In the genomic region with DNA sequence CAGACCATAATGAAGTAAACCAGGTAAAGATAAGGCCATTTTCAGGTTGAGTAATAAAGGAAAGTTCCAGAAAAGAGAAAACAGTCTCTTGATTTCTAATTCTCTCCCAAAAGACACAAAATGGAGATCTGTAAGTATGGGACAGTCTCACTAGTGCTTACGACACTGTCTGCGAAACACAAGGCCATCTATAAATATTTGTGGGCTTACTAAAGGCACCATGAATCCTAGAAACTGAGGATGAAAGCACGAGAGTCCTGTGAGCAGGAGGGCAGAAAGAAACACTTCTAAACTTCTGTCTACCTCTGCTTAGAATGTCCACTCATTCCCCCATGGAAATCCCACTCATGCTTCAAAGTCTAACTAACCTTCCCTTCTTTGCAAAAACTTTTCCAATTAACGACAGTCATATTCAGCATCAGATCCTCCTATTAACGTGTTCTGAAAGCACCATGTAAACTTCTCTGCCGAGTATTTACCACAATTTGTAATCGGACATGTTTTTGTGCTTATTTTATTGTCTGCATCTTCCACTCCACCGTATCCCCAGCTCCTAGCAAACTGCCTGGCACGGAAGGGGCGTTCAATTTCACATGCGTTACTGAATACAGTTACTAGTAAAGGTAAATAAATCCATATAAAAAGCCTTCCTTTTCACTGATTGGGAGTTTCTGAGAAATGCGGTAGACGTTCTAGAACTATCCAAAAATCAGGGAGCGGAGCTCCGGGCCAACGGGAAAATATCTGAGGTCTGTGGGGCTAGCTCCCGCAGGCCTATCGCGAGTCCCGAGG, we compare ENCODE assay signal across 8 cellular contexts. TPM values are rescaled to one million over a fixed set of nuclear protein-coding genes. Genes with fewer than 3 reads are reported as not detected.
DNase-seq lines count a peak whose midpoint lies in the region; ATAC-seq, FAIRE-seq and TF ChIP-seq lines count a peak whose summit lies in the region.

No MANE protein-coding gene starts in this region.

- H3K79me2 ChIP-seq in keratinocyte (ENCODE audit: control insufficient read depth, insufficient read depth, low read length) = peaks cover 21% of the 10 kb centered on the region

- H3K27me3 Mint-ChIP-seq in activated CD4-positive, alpha-beta T cell treated with anti-CD3 and anti-CD28 coated beads, Interleukin-2, amount 10 ng/mL, durations not matched to agents 7 days and 5 days = no peaks in the 10 kb centered on the region

- peaks cover 19% of the 10 kb centered on the region for H3K4me1 Mint-ChIP-seq in activated CD4-positive, alpha-beta T cell treated with anti-CD3 and anti-CD28 coated beads, Interleukin-2, amount 10 ng/mL, durations not matched to agents 7 days and 5 days

- H3K4me2 ChIP-seq in keratinocyte (ENCODE audit: control insufficient read depth, extremely low read depth, insufficient read depth, low read depth, low read length) = peak overlapping the region; percentile 64

- no peaks in the 10 kb centered on the region for H3K36me3 ChIP-seq in keratinocyte (ENCODE audit: control insufficient read depth in 2 of 2, extremely low read depth in 1 of 2, insufficient read depth in 2 of 2, low read length in 2 of 2)
- H3K36me3 ChIP-seq in urinary bladder (ENCODE audit: insufficient read depth) = no peaks in the 10 kb centered on the region

- CTCF ChIA-PET in activated CD4-positive, alpha-beta T cell treated with anti-CD3 and anti-CD28 coated beads, Interleukin-2, amount 10 ng/mL, durations not matched to agents 7 days and 5 days (lab: Charles Lee) = no interaction called here

- dilution Hi-C loops in keratinocyte (cut with MboI; ENCODE audit: extremely low pct_ligation_motif_present, low sequenced_read_pairs) = no loop called here

- H3K9ac ChIP-seq in keratinocyte (ENCODE audit: control insufficient read depth, extremely low read depth, insufficient read depth, low read length) = peak overlapping the region; percentile 77

- POLR2A ChIA-PET in activated CD4-positive, alpha-beta T cell treated with anti-CD3 and anti-CD28 coated beads, Interleukin-2, amount 10 ng/mL, durations not matched to agents 7 days and 5 days (lab: Charles Lee) = no interaction called here

- no peak overlapping the region for H3K27ac Mint-ChIP-seq in activated CD4-positive, alpha-beta T cell treated with anti-CD3 and anti-CD28 coated beads, Interleukin-2, amount 10 ng/mL, durations not matched to agents 7 days and 5 days

- peak overlapping the region; percentile 1 for H2AFZ ChIP-seq in keratinocyte (ENCODE audit: control insufficient read depth, low read length)

- no peak for TF ChIP-seq CTCF in HFF-Myc (IDR thresholded peaks at IDR 0.05; ENCODE audit: low read depth, low read length, missing control alignments)
- TF ChIP-seq CTCF in VCaP (conservative IDR thresholded peaks at IDR 0.05) = no peak
- TF ChIP-seq CTCF in keratinocyte (optimal IDR thresholded peaks at IDR 0.05 in 1 of 3, IDR thresholded peaks at IDR 0.05 in 1 of 3, conservative IDR thresholded peaks at IDR 0.05 in 1 of 3; ENCODE audit: extremely low read depth in 1 of 3, insufficient read depth in 2 of 3, low read length in 3 of 3) = no peak

- no peaks in the 10 kb centered on the region for H3K9me3 Mint-ChIP-seq in activated CD4-positive, alpha-beta T cell treated with anti-CD3 and anti-CD28 coated beads, Interleukin-2, amount 10 ng/mL, durations not matched to agents 7 days and 5 days

- H3K9me3 ChIP-seq in keratinocyte (ENCODE audit: control insufficient read depth, low read depth, low read length) = no peaks in the 10 kb centered on the region

- H3K27ac ChIP-seq in VCaP = peak overlapping the region; percentile 66
- H3K27ac ChIP-seq in keratinocyte (ENCODE audit: control insufficient read depth, insufficient read depth, low read length) = peak overlapping the region; percentile 86
- H3K27ac ChIP-seq in urinary bladder (ENCODE audit: low read depth) = peak overlapping the region; percentile 83

- no peak for ATAC-seq in HG03442 (IDR thresholded peaks at IDR 0.05; ENCODE audit: unreplicated experiment)
- no peak for ATAC-seq in HG02588 (IDR thresholded peaks at IDR 0.05; ENCODE audit: unreplicated experiment)

- H3K4me1 ChIP-seq in keratinocyte (ENCODE audit: control insufficient read depth, extremely low read depth, insufficient read depth, low read length) = peaks cover 2% of the 10 kb centered on the region
- H3K4me1 ChIP-seq in urinary bladder (ENCODE audit: insufficient read depth) = no peaks in the 10 kb centered on the region

- H3K4me3 Mint-ChIP-seq in activated CD4-positive, alpha-beta T cell treated with anti-CD3 and anti-CD28 coated beads, Interleukin-2, amount 10 ng/mL, durations not matched to agents 7 days and 5 days = no peak overlapping the region

- DNase-seq in DMS53 treated with DMSO at 0.1 percent for 48 hours (lab: John Stamatoyannopoulos, UW; ENCODE audit: unreplicated experiment) (peak; percentile 16), HFF-Myc (ENCODE audit: extremely low read depth, low read depth) (no peak), keratinocyte (ENCODE audit: low read depth, low spot score) (no peak)
- DNase-seq in activated CD4-positive, alpha-beta T cell treated with anti-CD3 and anti-CD28 coated beads, Interleukin-2, amount 10 ng/mL, durations not matched to agents 7 days and 5 days = no peak

- FAIRE-seq in keratinocyte (lab: Jason Lieb, UNC) = peak; percentile 36

- no peaks in the 10 kb centered on the region for H3K27me3 ChIP-seq in keratinocyte (ENCODE audit: control insufficient read depth, extremely low read depth, insufficient read depth, low read length)

- H3K4me3 ChIP-seq in HFF-Myc (replicated peaks; ENCODE audit: low read depth, low read length) (peak overlapping the region; percentile 68), keratinocyte (ENCODE audit: control insufficient read depth in 2 of 3, extremely low read depth in 1 of 3, insufficient read depth in 2 of 3, low read depth in 1 of 3, low read length in 3 of 3) (peak overlapping the region; percentile 31 to 80 (median 57)), urinary bladder (ENCODE audit: low read depth, low read length) (peak overlapping the region; percentile 67)

- H3K9me1 ChIP-seq in keratinocyte (ENCODE audit: control insufficient read depth, extremely low read depth, insufficient read depth, low read length) = no peaks in the 10 kb centered on the region

- no peaks in the 10 kb centered on the region for H4K20me1 ChIP-seq in keratinocyte (ENCODE audit: control insufficient read depth, extremely low read depth, insufficient read depth, low read length)

- WGBS in urinary bladder = under 1% methylated on average over 20 of the region's 20 CpGs

- H3K36me3 Mint-ChIP-seq in activated CD4-positive, alpha-beta T cell treated with anti-CD3 and anti-CD28 coated beads, Interleukin-2, amount 10 ng/mL, durations not matched to agents 7 days and 5 days (ENCODE audit: low read depth) = no peaks in the 10 kb centered on the region

RNA-seq across cellular contexts. Expression of a gene that starts 0.7 kb away (rescaled TPM):
- polyA plus RNA-seq in keratinocyte (65.3 to 89.3 TPM (median 70.2 TPM) in 3 replicates), urinary bladder (46.8 TPM)
- 35.5 TPM for polyA plus RNA-seq in keratinocyte (2011; ENCODE audit: low read depth)
- 67.9 and 113 TPM in 2 replicates for polyA plus RNA-seq in keratinocyte (2011; cell fraction: cytosol; rRNA removed)
- polyA plus RNA-seq in keratinocyte (2011; cell fraction: nucleus; rRNA removed) = 44.0 and 54.7 TPM in 2 replicates
- polyA plus RNA-seq in keratinocyte (2012; ENCODE audit: low replicate concordance) = 44.6 and 50.6 TPM in 2 replicates
- polyA minus RNA-seq in keratinocyte = 9.6 to 37.8 TPM (median 21.8 TPM) in 3 replicates
- polyA minus RNA-seq in keratinocyte (2011; cell fraction: cytosol; rRNA and poly(A)+ RNA removed) = 22.4 TPM
- polyA minus RNA-seq in keratinocyte (2011; cell fraction: nucleus; rRNA and poly(A)+ RNA removed) = 6.1 and 15.6 TPM in 2 replicates
- 69.0 TPM for total RNA-seq in urinary bladder
- 10 to 100 TPM; 32.9 to 33.7 TPM for total RNA-seq in activated CD4-positive, alpha-beta T cell treated with anti-CD3 and anti-CD28 coated beads, Interleukin-2, amount 10 ng/mL, durations not matched to agents 7 days and 5 days

RNA-seq across cellular contexts. Expression of a gene that starts 0.9 kb away (rescaled TPM):
- 14.5 to 19.3 TPM (median 16.5 TPM) in 3 replicates for polyA plus RNA-seq in keratinocyte
- polyA plus RNA-seq in keratinocyte (2011; ENCODE audit: low read depth) = 6.6 TPM
- polyA plus RNA-seq in keratinocyte (2011; cell fraction: cytosol; rRNA removed) = 14.3 and 27.2 TPM in 2 replicates
- polyA plus RNA-seq in keratinocyte (2011; cell fraction: nucleus; rRNA removed) = 18.9 and 19.9 TPM in 2 replicates
- polyA plus RNA-seq in keratinocyte (2012; ENCODE audit: low replicate concordance) = 9.9 and 12.3 TPM in 2 replicates
- polyA minus RNA-seq in keratinocyte = 6.6 to 14.4 TPM (median 10.0 TPM) in 3 replicates
- polyA minus RNA-seq in keratinocyte (2011; cell fraction: cytosol; rRNA and poly(A)+ RNA removed) = 5.4 TPM
- polyA minus RNA-seq in keratinocyte (2011; cell fraction: nucleus; rRNA and poly(A)+ RNA removed) = 7.2 and 11.5 TPM in 2 replicates
- total RNA-seq in urinary bladder = 9.5 TPM
- 8.6 TPM for polyA plus RNA-seq in urinary bladder
- total RNA-seq in activated CD4-positive, alpha-beta T cell treated with anti-CD3 and anti-CD28 coated beads, Interleukin-2, amount 10 ng/mL, durations not matched to agents 7 days and 5 days = 10 to 100 TPM; 11.1 to 12.0 TPM

RNA-seq across cellular contexts. Expression of a gene that starts 45.8 kb away (rescaled TPM):
- polyA plus RNA-seq in keratinocyte (3.9 to 7.2 TPM (median 5.0 TPM) in 3 replicates), urinary bladder (0.29 TPM)
- polyA plus RNA-seq in keratinocyte (2011; ENCODE audit: low read depth) = 0.46 TPM
- polyA plus RNA-seq in keratinocyte (2011; cell fraction: cytosol; rRNA removed) = 1.9 and 4.6 TPM in 2 replicates
- polyA plus RNA-seq in keratinocyte (2011; cell fraction: nucleus; rRNA removed) = 15.5 and 21.7 TPM in 2 replicates
- 1.1 and 1.3 TPM in 2 replicates for polyA plus RNA-seq in keratinocyte (2012; ENCODE audit: low replicate concordance)
- polyA minus RNA-seq in keratinocyte = 3.5 to 9.5 TPM (median 4.8 TPM) in 3 replicates
- 2.5 TPM for polyA minus RNA-seq in keratinocyte (2011; cell fraction: cytosol; rRNA and poly(A)+ RNA removed)
- 1.2 and 8.4 TPM in 2 replicates for polyA minus RNA-seq in keratinocyte (2011; cell fraction: nucleus; rRNA and poly(A)+ RNA removed)
- 0.37 TPM for total RNA-seq in urinary bladder
- 10 to 100 TPM in 1 of 2 experiments, 1 to 10 TPM in 1; 9.9 to 13.4 TPM for total RNA-seq in activated CD4-positive, alpha-beta T cell treated with anti-CD3 and anti-CD28 coated beads, Interleukin-2, amount 10 ng/mL, durations not matched to agents 7 days and 5 days
